ENCODE assay signal across 27 cellular contexts in genomic region chr14:74962059-74962458, GRCh38. TPM values are rescaled to one million over a fixed set of nuclear protein-coding genes. Genes with fewer than 3 reads are reported as not detected.
DNase-seq lines count a peak whose midpoint lies in the region.
"Had no signal": no experiment of that assay in that cellular context is flagged by ENCODE, and none has a peak within 500 bp of the region (broad histone marks: within the 10 kb centered on the region; RNA-seq: fewer than 3 reads in every experiment).

No MANE protein-coding gene starts in this region.

- H3K9me3 Mint-ChIP-seq in dendritic cell treated with granulocyte-macrophage colony-stimulating factor and Interleukin-4, amounts not matched to agents 40 ng/mL and 50 ng/mL, for 4 days, result no peaks in the 10 kb centered on the region
- H3K9me3 Mint-ChIP-seq: activated naive CD4-positive, alpha-beta T cell treated with anti-CD3 and anti-CD28 coated beads for 36 hours; activated T-helper 1 cell treated with anti-CD3 and anti-CD28 coated beads, Interleukin-12 subunit alpha, Interleukin-12 subunit beta, Interleukin-2, Interleukin-4 antibody, amounts not matched to agents 30 ng/mL and 10 ng/mL and 1 ng/mL, durations not matched to agents 14 hours and 24 hours and 36 hours had no signal

- intact Hi-C loops in dendritic cell treated with granulocyte-macrophage colony-stimulating factor and Interleukin-4, amounts not matched to agents 40 ng/mL and 50 ng/mL, for 4 days (cut with micrococcal nuclease), result loop anchor here (2.0 kb wide), 1 partner anchor 41 kb away; the partner anchor contains the start of gene EIF2B2
- intact Hi-C loops in posterior vena cava (cut with DNase I), result no loop called here

- peak; percentile 56 for DNase-seq in CD1c-positive myeloid dendritic cell (ENCODE audit: extremely low spot score)
- peak; percentile 59 for DNase-seq in NOMO-1 treated with DMSO at 0.1 percent for 48 hours (lab: John Stamatoyannopoulos, UW; ENCODE audit: unreplicated experiment)
- DNase-seq in posterior vena cava (ENCODE audit: low spot score), result peak; percentile 35
- DNase-seq in activated T-cell treated with anti-CD3 and anti-CD28 coated beads, Interleukin-2, amount 50 U/mL, for 48 hours, result no peak
- DNase-seq in RKO (ENCODE audit: low spot score), result no peak
- DNase-seq in stimulated activated CD4-positive, alpha-beta T cell treated with anti-CD3 and anti-CD28 coated beads, Interleukin-1b, Interleukin-23, amount 100 ng/mL, for 48 hours, result no peak
- DNase-seq: ACHN; activated CD4-positive, alpha-beta T cell treated with anti-CD3 and anti-CD28 coated beads, Interleukin-2, amount 50 U/mL, for 48 hours; activated CD4-positive, CD25-positive, alpha-beta regulatory T cell; activated naive CD4-positive, alpha-beta T cell treated with anti-CD3 and anti-CD28 coated beads for 36 hours; adrenal gland; body of pancreas; cerebellar nuclear complex; DND-41; dorsolateral prefrontal cortex; gastrocnemius medialis; GM23248; NCI-H1048; NCI-H1694; NCI-H524; nucleus accumbens; psoas muscle; SW 1271; T1000; tibial artery had no signal

- H3K4me1 Mint-ChIP-seq in dendritic cell treated with granulocyte-macrophage colony-stimulating factor and Interleukin-4, amounts not matched to agents 40 ng/mL and 50 ng/mL, for 4 days (ENCODE audit: low read depth), result peaks cover 54% of the 10 kb centered on the region

- H3K27me3 Mint-ChIP-seq in dendritic cell treated with granulocyte-macrophage colony-stimulating factor and Interleukin-4, amounts not matched to agents 40 ng/mL and 50 ng/mL, for 4 days, result peaks cover 9% of the 10 kb centered on the region

- H3K4me3 Mint-ChIP-seq in dendritic cell treated with granulocyte-macrophage colony-stimulating factor and Interleukin-4, amounts not matched to agents 40 ng/mL and 50 ng/mL, for 4 days, result peak overlapping the region; percentile 54
- H3K4me3 Mint-ChIP-seq: activated naive CD4-positive, alpha-beta T cell treated with anti-CD3 and anti-CD28 coated beads for 36 hours; activated T-helper 1 cell treated with anti-CD3 and anti-CD28 coated beads, Interleukin-12 subunit alpha, Interleukin-12 subunit beta, Interleukin-2, Interleukin-4 antibody, amounts not matched to agents 30 ng/mL and 10 ng/mL and 1 ng/mL, durations not matched to agents 14 hours and 24 hours and 36 hours had no signal

- peak overlapping the region; percentile 86 for H3K27ac Mint-ChIP-seq in dendritic cell treated with granulocyte-macrophage colony-stimulating factor and Interleukin-4, amounts not matched to agents 40 ng/mL and 50 ng/mL, for 4 days
- H3K27ac Mint-ChIP-seq: activated naive CD4-positive, alpha-beta T cell treated with anti-CD3 and anti-CD28 coated beads for 36 hours; activated T-helper 1 cell treated with anti-CD3 and anti-CD28 coated beads, Interleukin-12 subunit alpha, Interleukin-12 subunit beta, Interleukin-2, Interleukin-4 antibody, amounts not matched to agents 30 ng/mL and 10 ng/mL and 1 ng/mL, durations not matched to agents 14 hours and 24 hours and 36 hours had no signal

- no peaks in the 10 kb centered on the region for H3K36me3 Mint-ChIP-seq in dendritic cell treated with granulocyte-macrophage colony-stimulating factor and Interleukin-4, amounts not matched to agents 40 ng/mL and 50 ng/mL, for 4 days (ENCODE audit: low read depth)

RNA-seq across cellular contexts. Expression of gene PGF, which starts 6.7 kb away (rescaled TPM):
- 10 to 100 TPM in 1 of 2 donors, 1 to 10 TPM in 1; 7.7 to 11.2 TPM for total RNA-seq in posterior vena cava

RNA-seq across cellular contexts. Expression of gene RPS6KL1, which starts 39.0 kb away (rescaled TPM):
- 10 to 100 TPM in 1 of 2 donors, 1 to 10 TPM in 1; 9.6 to 17.0 TPM for total RNA-seq in posterior vena cava

RNA-seq across cellular contexts. Expression of gene EIF2B2, which starts 40.7 kb away (rescaled TPM):
- total RNA-seq in posterior vena cava, result 10 to 100 TPM; 22.3 to 29.5 TPM

Comparison
In these comparisons a context has a peak if more than half of its experiments do, and no peak if none do; other contexts are left out.
1. DNase-seq: peak in CD1c-positive myeloid dendritic cell (single experiment), NOMO-1 treated with DMSO at 0.1 percent for 48 hours (single experiment) and posterior vena cava (single experiment); none in activated T-cell treated with anti-CD3 and anti-CD28 coated beads, Interleukin-2, amount 50 U/mL, for 48 hours (0 of 2), RKO (single experiment) and stimulated activated CD4-positive, alpha-beta T cell treated with anti-CD3 and anti-CD28 coated beads, Interleukin-1b, Interleukin-23, amount 100 ng/mL, for 48 hours (single experiment).